18 cellular contexts compared by ENCODE assay signal in genomic region chr3:76646921-76647562, GRCh38.
DNase-seq lines count a peak whose midpoint lies in the region; ATAC-seq, FAIRE-seq and TF ChIP-seq lines count a peak whose summit lies in the region.
"Had no signal": no experiment of that assay in that cellular context is flagged by ENCODE, and none has a peak within 500 bp of the region (broad histone marks: within the 10 kb centered on the region; RNA-seq: fewer than 3 reads in every experiment).

No MANE protein-coding gene starts in this region.

- H3K27ac ChIP-seq in CD4-positive, alpha-beta T cell (ENCODE audit: low read depth, low read length), result no peak overlapping the region
- H3K27ac ChIP-seq: skin epidermis had no signal

- FAIRE-seq in H54 (lab: Jason Lieb, UNC), result no peak
- FAIRE-seq: urothelium cell line had no signal

- in situ Hi-C loops in ACHN (cut with HindIII; ENCODE audit: low pct_ligation_motif_present, low pct_unique_long_range_greater_than_20kb, low sequenced_read_pairs), result no loop called here

- H3K36me3 Mint-ChIP-seq in CD4-positive, alpha-beta T cell (ENCODE audit: low read depth), result no peaks in the 10 kb centered on the region

- no peaks in the 10 kb centered on the region for H3K9me3 ChIP-seq in CD4-positive, alpha-beta T cell (ENCODE audit: control insufficient read depth, low read length)
- H3K9me3 ChIP-seq: MG63 had no signal

- CTCF ChIA-PET in CD4-positive, alpha-beta T cell (lab: Charles Lee), result no interaction called here

- intact Hi-C loops in CD4-positive, alpha-beta T cell (cut with DNase I, micrococcal nuclease), result no loop called here

- H3K9me3 Mint-ChIP-seq in CD4-positive, alpha-beta T cell, result peaks cover 5% of the 10 kb centered on the region

- no peak overlapping the region for H3K4me3 Mint-ChIP-seq in CD4-positive, alpha-beta T cell

- H3K27me3 Mint-ChIP-seq in CD4-positive, alpha-beta T cell, result no peaks in the 10 kb centered on the region

- no peak for TF ChIP-seq CTCF in CD4-positive, alpha-beta T cell (IDR thresholded peaks at IDR 0.05)

- POLR2A ChIA-PET in CD4-positive, alpha-beta T cell (lab: Charles Lee), result no interaction called here

- no peak for ATAC-seq in CD4-positive, alpha-beta T cell (ENCODE audit: poor library complexity)
- no peak for ATAC-seq in GM19452 (IDR thresholded peaks at IDR 0.05; ENCODE audit: unreplicated experiment)
- ATAC-seq: esophagus mucosa had no signal

- DNase-seq in ACHN (peak; percentile 10), H54 (ENCODE audit: insufficient read length, low spot score) (peak; percentile 1), RPMI8226 (peak; percentile 42), iPS DF 19.7 (ENCODE audit: low read depth, low spot score) (peak; percentile 20), COLO829 (ENCODE audit: low spot score) (no peak), A172 (ENCODE audit: low spot score) (no peak)
- DNase-seq in CD4-positive, alpha-beta T cell, result no peak
- DNase-seq: Calu3; MG63; NCI-H187; NCI-H446 treated with DMSO at 0.1 percent for 48 hours; SHP77 treated with DMSO at 0.1 percent for 48 hours; stimulated activated CD4-positive, alpha-beta T cell treated with anti-CD3 and anti-CD28 coated beads, Interleukin-2, amount 100 ng/mL, for 48 hours had no signal

- no peak overlapping the region for H3K27ac Mint-ChIP-seq in CD4-positive, alpha-beta T cell
- H3K27ac Mint-ChIP-seq: activated T-helper 2 cell treated with anti-CD3 and anti-CD28 coated beads, Interferon-gamma antibody, Interleukin-2, Interleukin-4, amounts not matched to agents 10 μg/mL and 5 μg/mL and 100 μg/mL, durations not matched to agents 14 hours and 24 hours and 36 hours had no signal

- no peaks in the 10 kb centered on the region for H3K27me3 ChIP-seq in CD4-positive, alpha-beta T cell (ENCODE audit: control insufficient read depth, insufficient read depth, low read length)
- H3K27me3 ChIP-seq: MG63 had no signal

- no peaks in the 10 kb centered on the region for H3K4me1 Mint-ChIP-seq in CD4-positive, alpha-beta T cell (ENCODE audit: low read depth)

- no peak for TF ChIP-seq POLR2A in H54 (IDR thresholded peaks at IDR 0.05; ENCODE audit: low read depth, low read length)

Comparison
In these comparisons a context has a peak if more than half of its experiments do, and no peak if none do; other contexts are left out.
1. DNase-seq: peak in ACHN (single experiment), H54 (single experiment), RPMI8226 (single experiment) and iPS DF 19.7 (single experiment); none in COLO829 (single experiment), CD4-positive, alpha-beta T cell (0 of 10) and A172 (single experiment).